ENCODE assay signal across 7 cellular contexts in the genomic region with DNA sequence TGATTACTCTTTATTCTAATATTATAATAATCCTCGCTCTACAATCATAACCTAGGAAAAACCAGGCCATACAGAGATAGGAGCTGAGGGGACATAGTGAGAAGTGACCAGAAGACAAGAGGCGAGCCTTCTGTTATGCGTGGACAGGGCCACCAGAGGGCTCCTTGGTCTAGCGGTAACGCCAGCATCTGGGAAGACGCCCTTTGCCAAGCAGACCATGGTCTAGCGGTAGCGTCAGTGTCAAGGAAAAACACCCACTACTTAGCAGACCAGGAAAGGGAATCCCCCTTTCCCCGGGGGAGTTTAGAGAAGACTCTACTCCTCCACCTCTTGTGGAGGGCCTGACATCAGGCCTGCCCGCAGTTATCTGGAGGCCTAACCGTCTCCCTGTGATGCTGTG. TPM values are rescaled to one million over a fixed set of nuclear protein-coding genes. Genes with fewer than 3 reads are reported as not detected.
DNase-seq lines count a peak whose midpoint lies in the region; FAIRE-seq and TF ChIP-seq lines count a peak whose summit lies in the region.
"Not testable (repeated sequence)": the region's sequence is repeated elsewhere in the genome, so short reads cannot be mapped to it uniquely, and the experiment has no call there.

No MANE protein-coding gene starts in this region.

- H3K27me3 Mint-ChIP-seq in activated naive CD4-positive, alpha-beta T cell treated with anti-CD3 and anti-CD28 coated beads for 36 hours (ENCODE audit: low read depth); neural crest cell (ENCODE audit: low read depth): not testable (repeated sequence)

- H3K27me3 ChIP-seq in GM23248 (replicated peaks; ENCODE audit: insufficient read depth); esophagus muscularis mucosa: not testable (repeated sequence)

- H3K4me2 ChIP-seq in GM23248 (ENCODE audit: unreplicated experiment): not testable (repeated sequence)

- TF ChIP-seq EP300 in esophagus muscularis mucosa (IDR thresholded peaks at IDR 0.05): not testable (repeated sequence)

- peaks cover 13% of the 10 kb centered on the region for H3K36me3 ChIP-seq in GM23248 (ENCODE audit: low read depth)
- peaks cover 36 to 92% (median 59%) of the 10 kb centered on the region in 4 donors for H3K36me3 ChIP-seq in esophagus muscularis mucosa

- not testable (repeated sequence) for H3K27ac Mint-ChIP-seq in activated naive CD4-positive, alpha-beta T cell treated with anti-CD3 and anti-CD28 coated beads for 36 hours; neural crest cell (ENCODE audit: unreplicated experiment)

- peaks cover 17% of the 10 kb centered on the region for H3K36me3 Mint-ChIP-seq in activated naive CD4-positive, alpha-beta T cell treated with anti-CD3 and anti-CD28 coated beads for 36 hours (ENCODE audit: low read depth)
- peaks cover 15% of the 10 kb centered on the region for H3K36me3 Mint-ChIP-seq in neural crest cell (ENCODE audit: low read depth)

- H3K4me1 Mint-ChIP-seq in activated naive CD4-positive, alpha-beta T cell treated with anti-CD3 and anti-CD28 coated beads for 36 hours (ENCODE audit: low read depth); neural crest cell: not testable (repeated sequence)

- DNase-seq in D721Med (ENCODE audit: insufficient read length, low spot score); neural crest cell (ENCODE audit: low read depth, low spot score): not testable (repeated sequence)
- DNase-seq in GM23248 (peak; percentile 32), NB4 (ENCODE audit: low read depth) (peak; percentile 37), SK-MEL-5 (ENCODE audit: low read depth, low spot score) (peak; percentile 73), esophagus muscularis mucosa (ENCODE audit: extremely low spot score) (peak; percentile 12)
- peak; percentile 23 for DNase-seq in activated naive CD4-positive, alpha-beta T cell treated with anti-CD3 and anti-CD28 coated beads for 36 hours

- H3K27ac ChIP-seq in GM23248; esophagus muscularis mucosa (replicated peaks in 1 of 4): not testable (repeated sequence)

- CTCF ChIA-PET in activated naive CD4-positive, alpha-beta T cell treated with anti-CD3 and anti-CD28 coated beads for 36 hours (lab: Charles Lee): interaction anchor here (1.1 kb wide), 1 partner anchor 197 kb away, joined by 3 read pairs; no protein-coding TSS in a partner anchor

- TF ChIP-seq CTCF in D721Med (IDR thresholded peaks at IDR 0.05; ENCODE audit: insufficient read depth, missing control alignments) (peak; percentile 8), NB4 (IDR thresholded peaks at IDR 0.05; ENCODE audit: low read depth, low read length) (peak; percentile 27), esophagus muscularis mucosa (IDR thresholded peaks at IDR 0.05) (peak in 1 of 3 experiments; percentile 24), neural crest cell (conservative IDR thresholded peaks at IDR 0.05) (peak; percentile 32)

- in situ Hi-C loops in GM23248 (cut with MboI); SK-MEL-5 (cut with HindIII; ENCODE audit: low pct_unique_long_range_greater_than_20kb, low sequenced_read_pairs): not testable (repeated sequence)

- H3K9ac ChIP-seq in GM23248: not testable (repeated sequence)

- FAIRE-seq in D721Med (lab: Jason Lieb, UNC): not testable (repeated sequence)

- H3K9me3 Mint-ChIP-seq in activated naive CD4-positive, alpha-beta T cell treated with anti-CD3 and anti-CD28 coated beads for 36 hours; neural crest cell: not testable (repeated sequence)

- H3F3A ChIP-seq in GM23248 (ENCODE audit: insufficient read depth): not testable (repeated sequence)

- intact Hi-C loops in activated naive CD4-positive, alpha-beta T cell treated with anti-CD3 and anti-CD28 coated beads for 36 hours (cut with micrococcal nuclease): loop anchor here (1.0 kb wide), 1 partner anchor 197 kb away; no protein-coding TSS in a partner anchor
- intact Hi-C loops in esophagus muscularis mucosa (cut with DNase I): not testable (repeated sequence)

- H3K9me3 ChIP-seq in GM23248 (ENCODE audit: low read depth); esophagus muscularis mucosa: not testable (repeated sequence)

- H2AFZ ChIP-seq in GM23248: not testable (repeated sequence)

- H3K9me2 ChIP-seq in GM23248 (ENCODE audit: insufficient read depth): not testable (repeated sequence)

- H3K79me2 ChIP-seq in GM23248 (ENCODE audit: insufficient read depth): not testable (repeated sequence)

- not testable (repeated sequence) for H3K4me3 Mint-ChIP-seq in activated naive CD4-positive, alpha-beta T cell treated with anti-CD3 and anti-CD28 coated beads for 36 hours; neural crest cell

- H4K20me1 ChIP-seq in GM23248 (ENCODE audit: insufficient read depth): not testable (repeated sequence)

- H3K4me1 ChIP-seq in GM23248 (ENCODE audit: insufficient read depth); esophagus muscularis mucosa: not testable (repeated sequence)

- not testable (repeated sequence) for TF ChIP-seq POLR2A in NB4 (IDR thresholded peaks at IDR 0.05; ENCODE audit: extremely low read depth, insufficient read length); esophagus muscularis mucosa (IDR thresholded peaks at IDR 0.05; ENCODE audit: low read depth)

- H3K4me3 ChIP-seq in GM23248; NB4 (ENCODE audit: low read depth, low read length); esophagus muscularis mucosa: not testable (repeated sequence)

- 86 to 90% methylated on average over 10 to 11 of the region's 11 CpGs for WGBS in GM23248 (ENCODE audit: low coverage in 1 of 2, low lambda C conversion rate in 2 of 2, missing lambda C conversion rate in 2 of 2), 2 experiments
- WGBS in esophagus muscularis mucosa: 85% methylated on average over 11 of the region's 11 CpGs

RNA-seq across cellular contexts. Expression of a gene that starts 12.3 kb away (rescaled TPM):
- 35.8 and 56.9 TPM in 2 replicates for total RNA-seq in GM23248 (2014; rRNA removed; shearing (Covaris generic))
- polyA plus RNA-seq in GM23248 (2016; fragmentation: Nextera tagmentation; extraction: Ambion mirVana): 31.5 and 33.3 TPM in 2 replicates
- 66.1 and 78.1 TPM in 2 replicates for total RNA-seq in SK-MEL-5 (2014; rRNA removed; shearing (Covaris generic))
- 89.8 and 99.8 TPM in 2 replicates for polyA plus RNA-seq in SK-MEL-5 (2015; cell fraction: cytosol; rRNA removed)
- 42.9 and 79.4 TPM in 2 replicates for polyA plus RNA-seq in SK-MEL-5 (2015; cell fraction: nucleus; rRNA removed)
- total RNA-seq in activated naive CD4-positive, alpha-beta T cell treated with anti-CD3 and anti-CD28 coated beads for 36 hours: 10 to 100 TPM; 33.6 to 38.1 TPM
- total RNA-seq in esophagus muscularis mucosa: 10 to 100 TPM; 25.3 to 63.3 (median 32.7) TPM
- 19.4 and 21.3 TPM in 2 replicates for total RNA-seq in neural crest cell

RNA-seq across cellular contexts. Expression of a gene that starts 12.3 kb away (rescaled TPM):
- 148 and 311 TPM in 2 replicates for total RNA-seq in GM23248 (2014; rRNA removed; shearing (Covaris generic))
- polyA plus RNA-seq in GM23248 (2016; fragmentation: Nextera tagmentation; extraction: Ambion mirVana): 525 and 543 TPM in 2 replicates
- 250 and 273 TPM in 2 replicates for total RNA-seq in SK-MEL-5 (2014; rRNA removed; shearing (Covaris generic))
- 266 and 409 TPM in 2 replicates for polyA plus RNA-seq in SK-MEL-5 (2015; cell fraction: cytosol; rRNA removed)
- 52.0 and 84.7 TPM in 2 replicates for polyA plus RNA-seq in SK-MEL-5 (2015; cell fraction: nucleus; rRNA removed)
- 100 to 1,000 TPM; 120 to 134 TPM for total RNA-seq in activated naive CD4-positive, alpha-beta T cell treated with anti-CD3 and anti-CD28 coated beads for 36 hours
- total RNA-seq in esophagus muscularis mucosa: 100 to 1,000 TPM; 159 to 360 (median 263) TPM
- total RNA-seq in neural crest cell: 151 and 158 TPM in 2 replicates

RNA-seq across cellular contexts. Expression of a gene that starts 22.2 kb away (rescaled TPM):
- 172 and 205 TPM in 2 replicates for total RNA-seq in GM23248 (2014; rRNA removed; shearing (Covaris generic))
- 166 and 178 TPM in 2 replicates for polyA plus RNA-seq in GM23248 (2016; fragmentation: Nextera tagmentation; extraction: Ambion mirVana)
- 72.4 and 84.6 TPM in 2 replicates for total RNA-seq in SK-MEL-5 (2014; rRNA removed; shearing (Covaris generic))
- polyA plus RNA-seq in SK-MEL-5 (2015; cell fraction: cytosol; rRNA removed): 85.7 and 118 TPM in 2 replicates
- 408 and 473 TPM in 2 replicates for polyA plus RNA-seq in SK-MEL-5 (2015; cell fraction: nucleus; rRNA removed)
- total RNA-seq in activated naive CD4-positive, alpha-beta T cell treated with anti-CD3 and anti-CD28 coated beads for 36 hours: 100 to 1,000 TPM; 261 to 281 TPM
- total RNA-seq in esophagus muscularis mucosa (100 to 1,000 TPM in 2 of 4 donors, 10 to 100 TPM in 2; 23.0 to 148 (median 99.9) TPM), neural crest cell (236 and 245 TPM in 2 replicates)

RNA-seq across cellular contexts. Expression of a gene that starts 22.2 kb away (rescaled TPM):
- 31.7 and 36.0 TPM in 2 replicates for total RNA-seq in GM23248 (2014; rRNA removed; shearing (Covaris generic))
- 18.1 and 18.5 TPM in 2 replicates for polyA plus RNA-seq in GM23248 (2016; fragmentation: Nextera tagmentation; extraction: Ambion mirVana)
- 57.2 and 61.7 TPM in 2 replicates for total RNA-seq in SK-MEL-5 (2014; rRNA removed; shearing (Covaris generic))
- 38.6 and 41.8 TPM in 2 replicates for polyA plus RNA-seq in SK-MEL-5 (2015; cell fraction: cytosol; rRNA removed)
- polyA plus RNA-seq in SK-MEL-5 (2015; cell fraction: nucleus; rRNA removed): 37.4 and 45.8 TPM in 2 replicates
- 100 to 1,000 TPM; 106 to 110 TPM for total RNA-seq in activated naive CD4-positive, alpha-beta T cell treated with anti-CD3 and anti-CD28 coated beads for 36 hours
- total RNA-seq in esophagus muscularis mucosa (10 to 100 TPM; 21.0 to 30.6 (median 24.0) TPM), neural crest cell (189 and 191 TPM in 2 replicates)

RNA-seq across cellular contexts. Expression of a gene that starts 55.2 kb away (rescaled TPM):
- 247 and 390 TPM in 2 replicates for total RNA-seq in GM23248 (2014; rRNA removed; shearing (Covaris generic))
- 227 and 270 TPM in 2 replicates for polyA plus RNA-seq in GM23248 (2016; fragmentation: Nextera tagmentation; extraction: Ambion mirVana)
- total RNA-seq in SK-MEL-5 (2014; rRNA removed; shearing (Covaris generic)): 286 and 303 TPM in 2 replicates
- polyA plus RNA-seq in SK-MEL-5 (2015; cell fraction: cytosol; rRNA removed): 106 and 124 TPM in 2 replicates
- 2,137 and 2,317 TPM in 2 replicates for polyA plus RNA-seq in SK-MEL-5 (2015; cell fraction: nucleus; rRNA removed)
- 100 to 1,000 TPM; 297 to 304 TPM for total RNA-seq in activated naive CD4-positive, alpha-beta T cell treated with anti-CD3 and anti-CD28 coated beads for 36 hours
- total RNA-seq in esophagus muscularis mucosa (100 to 1,000 TPM; 143 to 272 (median 165) TPM), neural crest cell (333 and 357 TPM in 2 replicates)
